ENCODE assay signal across 16 cellular contexts in genomic region chr6:143241110-143241509, GRCh38.
"Had no signal": no experiment of that assay in that cellular context is flagged by ENCODE, and none has a peak within 500 bp of the region (broad histone marks: within the 10 kb centered on the region; RNA-seq: fewer than 3 reads in every experiment).

No MANE protein-coding gene starts in this region.

- H3K4me1 ChIP-seq: spleen had no signal

- H3K36me3 ChIP-seq: spleen had no signal

- H3K27me3 ChIP-seq: hepatocyte, spleen had no signal

- H3K9me3 ChIP-seq: mucosa of descending colon had no signal

- H3K4me3 Mint-ChIP-seq: activated CD4-positive, alpha-beta T cell treated with anti-CD3 and anti-CD28 coated beads, Interleukin-2, amount 10 ng/mL, durations not matched to agents 7 days and 5 days; activated naive CD8-positive, alpha-beta T cell treated with anti-CD3 and anti-CD28 coated beads, Interleukin-2, amount 10 ng/mL, durations not matched to agents 7 days and 5 days; activated T-helper 1 cell treated with anti-CD3 and anti-CD28 coated beads, Interleukin-12 subunit alpha, Interleukin-12 subunit beta, Interleukin-2, Interleukin-4 antibody, amounts not matched to agents 30 ng/mL and 10 ng/mL and 1 ng/mL, durations not matched to agents 14 hours and 24 hours and 36 hours; naive thymus-derived CD4-positive, alpha-beta T cell; stimulated activated naive CD8-positive, alpha-beta T cell treated with anti-CD3 and anti-CD28 coated beads, Interleukin-15, amount 100 ng/mL, for 72 hours had no signal

- H3K27ac Mint-ChIP-seq: activated CD4-positive, alpha-beta T cell treated with anti-CD3 and anti-CD28 coated beads, Interleukin-2, amount 10 ng/mL, durations not matched to agents 7 days and 5 days; activated naive CD8-positive, alpha-beta T cell treated with anti-CD3 and anti-CD28 coated beads, Interleukin-2, amount 10 ng/mL, durations not matched to agents 7 days and 5 days; activated T-helper 1 cell treated with anti-CD3 and anti-CD28 coated beads, Interleukin-12 subunit alpha, Interleukin-12 subunit beta, Interleukin-2, Interleukin-4 antibody, amounts not matched to agents 30 ng/mL and 10 ng/mL and 1 ng/mL, durations not matched to agents 14 hours and 24 hours and 36 hours; naive thymus-derived CD4-positive, alpha-beta T cell had no signal

- DNase-seq: activated CD4-positive, alpha-beta T cell treated with anti-CD3 and anti-CD28 coated beads, Interleukin-2, amount 10 ng/mL, durations not matched to agents 7 days and 5 days; activated naive CD4-positive, alpha-beta T cell; activated naive CD8-positive, alpha-beta T cell treated with anti-CD3 and anti-CD28 coated beads, Interleukin-2, amount 10 ng/mL, durations not matched to agents 7 days and 5 days; caudate nucleus; effector CD4-positive, alpha-beta T cell; islet precursor cell; mucosa of descending colon; naive thymus-derived CD4-positive, alpha-beta T cell; retina; spleen; stimulated activated naive CD8-positive, alpha-beta T cell treated with anti-CD3 and anti-CD28 coated beads, Interleukin-15, amount 100 ng/mL, for 72 hours had no signal

- H3K4me3 ChIP-seq: coronary artery, hepatocyte, mucosa of descending colon, SK-N-MC, spleen had no signal

- H3K4me2 ChIP-seq: hepatocyte had no signal

- ATAC-seq: left lobe of liver; mucosa of descending colon; naive thymus-derived CD4-positive, alpha-beta T cell; stimulated activated naive CD8-positive, alpha-beta T cell treated with anti-CD3 and anti-CD28 coated beads, Interleukin-15, amount 100 ng/mL, for 72 hours had no signal

- H3K27me3 Mint-ChIP-seq: activated CD4-positive, alpha-beta T cell treated with anti-CD3 and anti-CD28 coated beads, Interleukin-2, amount 10 ng/mL, durations not matched to agents 7 days and 5 days; activated naive CD8-positive, alpha-beta T cell treated with anti-CD3 and anti-CD28 coated beads, Interleukin-2, amount 10 ng/mL, durations not matched to agents 7 days and 5 days; naive thymus-derived CD4-positive, alpha-beta T cell; stimulated activated naive CD8-positive, alpha-beta T cell treated with anti-CD3 and anti-CD28 coated beads, Interleukin-15, amount 100 ng/mL, for 72 hours had no signal

- H3K27ac ChIP-seq: coronary artery, hepatocyte, SK-N-MC, spleen had no signal

- H3K4me1 Mint-ChIP-seq: activated CD4-positive, alpha-beta T cell treated with anti-CD3 and anti-CD28 coated beads, Interleukin-2, amount 10 ng/mL, durations not matched to agents 7 days and 5 days; activated naive CD8-positive, alpha-beta T cell treated with anti-CD3 and anti-CD28 coated beads, Interleukin-2, amount 10 ng/mL, durations not matched to agents 7 days and 5 days; naive thymus-derived CD4-positive, alpha-beta T cell; stimulated activated naive CD8-positive, alpha-beta T cell treated with anti-CD3 and anti-CD28 coated beads, Interleukin-15, amount 100 ng/mL, for 72 hours had no signal

- H2AFZ ChIP-seq: hepatocyte had no signal

- H3K79me2 ChIP-seq: hepatocyte had no signal
